ENCODE assay signal across 8 cellular contexts in genomic region chr14:97180304-97181200, GRCh38.
DNase-seq lines count a peak whose midpoint lies in the region; ATAC-seq and TF ChIP-seq lines count a peak whose summit lies in the region.
"Had no signal": no experiment of that assay in that cellular context is flagged by ENCODE, and none has a peak within 500 bp of the region (broad histone marks: within the 10 kb centered on the region; RNA-seq: fewer than 3 reads in every experiment).

No MANE protein-coding gene starts in this region.

- WGBS in heart right ventricle, 2 donors: 84 to 85% methylated on average over 32 of the region's 32 CpGs

- H3K36me3 ChIP-seq in MG63 (no peaks in the 10 kb centered on the region), heart right ventricle (no peaks in the 10 kb centered on the region)

- no peak overlapping the region for H3K27ac ChIP-seq in heart right ventricle

- no peaks in the 10 kb centered on the region for H3K9me3 ChIP-seq in MG63
- no peaks in the 10 kb centered on the region for H3K9me3 ChIP-seq in heart right ventricle

- intact Hi-C loops in heart right ventricle (cut with DNase I): no loop called here

- H3K4me1 ChIP-seq in heart right ventricle: no peaks in the 10 kb centered on the region

- H3K27me3 ChIP-seq in MG63 (no peaks in the 10 kb centered on the region), heart right ventricle (peaks cover 0 to 16% (median 4%) of the 10 kb centered on the region in 7 donors)

- H3K4me3 ChIP-seq in MG63 (no peak overlapping the region), heart right ventricle (no peak overlapping the region)

- TF ChIP-seq CTCF in heart right ventricle (IDR thresholded peaks at IDR 0.05): no peak

- ATAC-seq in GM19452 (IDR thresholded peaks at IDR 0.05; ENCODE audit: unreplicated experiment) (no peak), heart right ventricle (no peak), HG02884 (IDR thresholded peaks at IDR 0.05; ENCODE audit: unreplicated experiment) (no peak)

- peak; percentile 83 for DNase-seq in GM03348 (ENCODE audit: low spot score)
- DNase-seq in MG63: peak; percentile 80
- DNase-seq in anterior cingulate cortex (lab: John Stamatoyannopoulos, UW): peak in 38 of 58 donors; percentile 4 to 63 (median 21)
- peak; percentile 1 for DNase-seq in myocyte (ENCODE audit: low read depth)
- DNase-seq in heart right ventricle: no peak
- DNase-seq: nephron progenitor cell had no signal

Comparison
In these comparisons a context has a peak if more than half of its experiments do, and no peak if none do; other contexts are left out.
1. DNase-seq: peak in GM03348 (single experiment), MG63 (single experiment), anterior cingulate cortex (38 of 58) and myocyte (single experiment); none in heart right ventricle (0 of 2).